30 cellular contexts compared by ENCODE assay signal in the genomic region with DNA sequence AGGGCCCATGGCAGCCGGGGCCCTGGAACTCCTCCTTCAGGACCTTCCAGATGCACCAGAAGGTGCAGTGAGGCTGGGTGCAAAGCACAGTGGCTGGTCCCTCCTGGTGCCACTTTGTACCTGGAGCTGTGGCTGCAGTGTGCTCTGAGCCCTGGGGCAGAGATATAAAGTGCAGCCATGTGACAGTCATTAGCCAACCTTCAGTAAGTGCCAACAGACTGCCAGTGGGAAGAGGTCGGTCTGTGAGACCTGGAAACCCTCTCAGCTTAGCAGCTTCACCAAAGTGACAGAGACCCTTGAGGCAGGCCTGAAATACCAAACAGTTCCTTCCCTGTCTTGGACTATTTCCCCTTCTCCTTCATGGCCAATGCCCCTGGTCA. TPM values are rescaled to one million over a fixed set of nuclear protein-coding genes. Genes with fewer than 3 reads are reported as not detected.
DNase-seq lines count a peak whose midpoint lies in the region; ATAC-seq, FAIRE-seq and TF ChIP-seq lines count a peak whose summit lies in the region.
"Had no signal": no experiment of that assay in that cellular context is flagged by ENCODE, and none has a peak within 500 bp of the region (broad histone marks: within the 10 kb centered on the region; RNA-seq: fewer than 3 reads in every experiment).

No MANE protein-coding gene starts in this region.

- no peak for TF ChIP-seq EP300 in H1 (IDR thresholded peaks at IDR 0.05; ENCODE audit: borderline replicate concordance in 1 of 2, low read depth in 2 of 2, low read length in 2 of 2)

- no peaks in the 10 kb centered on the region for H3F3A ChIP-seq in smooth muscle cell (ENCODE audit: low read depth)

- no peaks in the 10 kb centered on the region for H3K79me1 ChIP-seq in H1 (ENCODE audit: low read depth, low read length)

- H3K4me2 ChIP-seq in BLaER1 treated with 17β-estradiol and CSF1 and Interleukin-3, amounts not matched to agents 10 nM and 100 nM = peak overlapping the region in 6 of 11 experiments; percentile 24 to 63 (median 38); a peak in 9 of 22 replicates
- H3K4me2 ChIP-seq in H1 (ENCODE audit: insufficient read depth in 1 of 2, low read depth in 2 of 2, low read length in 2 of 2) = no peak overlapping the region
- peak overlapping the region; percentile 25 for H3K4me2 ChIP-seq in smooth muscle cell
- H3K4me2 ChIP-seq: A549 had no signal

- H2AFZ ChIP-seq in H1 (ENCODE audit: low read length) = no peak overlapping the region
- no peak overlapping the region for H2AFZ ChIP-seq in smooth muscle cell (ENCODE audit: low read depth)

- H3K27me3 Mint-ChIP-seq in activated T-helper 17 cell treated with anti-CD3 and anti-CD28 coated beads, Interleukin-2, amount 50 U/mL, for 72 hours = peaks cover 12% of the 10 kb centered on the region
- H3K27me3 Mint-ChIP-seq: activated B cell treated with CpG ODN at 0.5 μM for 24 hours; activated CD4-positive, alpha-beta memory T cell treated with anti-CD3 and anti-CD28 coated beads for 36 hours had no signal

- no peak overlapping the region for H2AK5ac ChIP-seq in H1 (ENCODE audit: low read depth, low read length)

- POLR2A ChIA-PET in H1 (lab: Charles Lee; ENCODE audit: partially characterized antibody) = no interaction called here

- H3K36me3 ChIP-seq in BLaER1 treated with 17β-estradiol and CSF1 and Interleukin-3, amounts not matched to agents 10 nM and 100 nM = no peaks in the 10 kb centered on the region
- no peaks in the 10 kb centered on the region for H3K36me3 ChIP-seq in H1 (ENCODE audit: control insufficient read depth in 2 of 4, insufficient read depth in 4 of 4, low read length in 3 of 4)
- H3K36me3 ChIP-seq in left lung = no peaks in the 10 kb centered on the region
- H3K36me3 ChIP-seq in smooth muscle cell (ENCODE audit: low read depth) = no peaks in the 10 kb centered on the region
- H3K36me3 ChIP-seq: pancreas, stomach had no signal

- H3K9me3 Mint-ChIP-seq in activated T-helper 17 cell treated with anti-CD3 and anti-CD28 coated beads, Interleukin-2, amount 50 U/mL, for 72 hours = peaks cover 4% of the 10 kb centered on the region

- DNase-seq in H1 (ENCODE audit: low read depth in 1 of 2, low spot score in 2 of 2) = no peak
- DNase-seq in left lung = no peak
- no peak for DNase-seq in smooth muscle cell (lab: John Stamatoyannopoulos, UW; ENCODE audit: unreplicated experiment)
- no peak for DNase-seq in NCI-H1417 (lab: John Stamatoyannopoulos, UW)
- no peak for DNase-seq in stimulated activated CD4-positive, alpha-beta T cell treated with anti-CD3 and anti-CD28 coated beads, Interleukin-12 subunit alpha, Interleukin-12 subunit beta, amount 100 ng/mL, for 4 hours
- DNase-seq in germinal center (ENCODE audit: low spot score) = no peak
- DNase-seq: activated B cell treated with CpG ODN at 0.5 μM for 24 hours; activated CD4-positive, alpha-beta memory T cell treated with anti-CD3 and anti-CD28 coated beads for 36 hours; activated naive CD4-positive, alpha-beta T cell treated with Interleukin-2 at 50 U/mL for 16 hours; anterior cingulate cortex; C1 segment of cervical spinal cord; Karpas-422; natural killer cell; NCI-H1048; NCI-H2029 treated with DMSO at 0.1 percent for 48 hours; NCI-H446; NK-92 treated with Interleukin-12 subunit alpha and Interleukin-12 subunit beta, amount 100 ng/mL, for 24 hours; pancreas; small intestine; stimulated activated CD4-positive, alpha-beta T cell treated with anti-CD3 and anti-CD28 coated beads, Interleukin-4, amount 100 ng/mL, for 24 hours; stomach; T-helper 9 cell had no signal

- H3K27me3 ChIP-seq in BLaER1 treated with 17β-estradiol and CSF1 and Interleukin-3, amounts not matched to agents 10 nM and 100 nM = no peaks in the 10 kb centered on the region
- H3K27me3 ChIP-seq in H1 (replicated peaks in 1 of 4; ENCODE audit: control insufficient read depth in 3 of 4, extremely low read depth in 1 of 4, insufficient read depth in 3 of 4, low read length in 3 of 4) = no peaks in the 10 kb centered on the region
- H3K27me3 ChIP-seq in left lung = no peaks in the 10 kb centered on the region
- no peaks in the 10 kb centered on the region for H3K27me3 ChIP-seq in smooth muscle cell (ENCODE audit: low read depth)
- H3K27me3 ChIP-seq: pancreas, stomach had no signal

- no peaks in the 10 kb centered on the region for H3K23me2 ChIP-seq in H1 (ENCODE audit: low read depth, low read length)

- intact Hi-C loops in left lung (cut with DNase I) = no loop called here

- no peak overlapping the region for H3K18ac ChIP-seq in H1 (ENCODE audit: extremely low read depth, low read length)

- H2BK15ac ChIP-seq in H1 (ENCODE audit: low read length) = no peak overlapping the region

- TF ChIP-seq RAD21 in H1 (IDR thresholded peaks at IDR 0.05 in 1 of 2, conservative IDR thresholded peaks at IDR 0.05 in 1 of 2; ENCODE audit: low read depth in 2 of 2, low read length in 2 of 2) = no peak

- H2BK20ac ChIP-seq in H1 (ENCODE audit: low read length) = no peak overlapping the region

- H3K4me3 Mint-ChIP-seq in activated T-helper 17 cell treated with anti-CD3 and anti-CD28 coated beads, Interleukin-2, amount 50 U/mL, for 72 hours = no peak overlapping the region
- H3K4me3 Mint-ChIP-seq: activated B cell treated with CpG ODN at 0.5 μM for 24 hours; activated CD4-positive, alpha-beta memory T cell treated with anti-CD3 and anti-CD28 coated beads for 36 hours; natural killer cell had no signal

- H2BK12ac ChIP-seq in H1 (ENCODE audit: low read depth, low read length) = no peak overlapping the region

- CTCF ChIA-PET in H1 (lab: Charles Lee; ENCODE audit: partially characterized antibody) = interaction anchor here (0.8 to 1.7 kb wide), 3 partner anchors 10 to 90 kb away, joined by 3 to 6 read pairs (median 3); no protein-coding TSS in a partner anchor

- H4K8ac ChIP-seq in H1 (ENCODE audit: extremely low read depth, insufficient read depth, low read length) = peak overlapping the region; percentile 88; the same call in 1 of the 2 replicates

- H3K4ac ChIP-seq in H1 (replicated peaks; ENCODE audit: insufficient read length, low read depth, low read length) = no peak overlapping the region

- TF ChIP-seq POLR2A in H1 (IDR thresholded peaks at IDR 0.05; ENCODE audit: control extremely low read depth in 1 of 2, low read depth in 2 of 2, low read length in 2 of 2) = no peak

- no peak overlapping the region for H3K14ac ChIP-seq in H1 (ENCODE audit: insufficient read length)

- H2BK5ac ChIP-seq in H1 (ENCODE audit: low read depth, low read length) = no peak overlapping the region

- peak; percentile 26 for ATAC-seq in left lung
- ATAC-seq in activated T-helper 17 cell treated with anti-CD3 and anti-CD28 coated beads, Interleukin-2, amount 50 U/mL, for 72 hours (replicated peaks) = no peak
- ATAC-seq: A549, HCT116, Panc1 had no signal

- H3K27ac ChIP-seq in BLaER1 treated with 17β-estradiol and CSF1 and Interleukin-3, amounts not matched to agents 10 nM and 100 nM = no peak overlapping the region
- H3K27ac ChIP-seq in H1 (ENCODE audit: low read depth, low read length) = no peak overlapping the region
- peak overlapping the region in 1 of 2 donors; percentile 3 for H3K27ac ChIP-seq in left lung
- H3K27ac ChIP-seq in smooth muscle cell (ENCODE audit: low read depth) = no peak overlapping the region
- H3K27ac ChIP-seq: A549, pancreas, SK-N-MC had no signal

- H3K79me2 ChIP-seq in H1 (ENCODE audit: control insufficient read depth in 1 of 2, insufficient read depth in 2 of 2, low read length in 2 of 2) (no peaks in the 10 kb centered on the region), smooth muscle cell (ENCODE audit: low read depth) (no peaks in the 10 kb centered on the region)

- H2BK120ac ChIP-seq in H1 (replicated peaks; ENCODE audit: low read depth, low read length) = no peak overlapping the region

- no peak overlapping the region for H3K23ac ChIP-seq in H1 (ENCODE audit: insufficient read length)

- no peak overlapping the region for H4K91ac ChIP-seq in H1 (replicated peaks; ENCODE audit: insufficient read length, low read length)

- no peak overlapping the region for H3K4me3 ChIP-seq in BLaER1 treated with 17β-estradiol and CSF1 and Interleukin-3, amounts not matched to agents 10 nM and 100 nM
- H3K4me3 ChIP-seq in H1 (ENCODE audit: extremely low read depth in 1 of 4, insufficient read depth in 2 of 4, low read depth in 3 of 4, low read length in 4 of 4) (no peak overlapping the region), left lung (no peak overlapping the region), smooth muscle cell (no peak overlapping the region)
- H3K4me3 ChIP-seq: A549, pancreas, SK-N-MC, stomach had no signal

- H3K4me1 ChIP-seq in BLaER1 treated with 17β-estradiol and CSF1 and Interleukin-3, amounts not matched to agents 10 nM and 100 nM = peaks cover 0 to 19% (median 11%) of the 10 kb centered on the region in 10 experiments; a peak in 12 of 20 replicates
- H3K4me1 ChIP-seq in H1 (replicated peaks in 1 of 4; ENCODE audit: control insufficient read depth in 3 of 4, insufficient read depth in 4 of 4, low read length in 3 of 4) = no peaks in the 10 kb centered on the region
- no peaks in the 10 kb centered on the region for H3K4me1 ChIP-seq in left lung
- no peaks in the 10 kb centered on the region for H3K4me1 ChIP-seq in smooth muscle cell (ENCODE audit: low read depth)
- H3K4me1 ChIP-seq: A549, pancreas had no signal

- no peak overlapping the region for H3K27ac Mint-ChIP-seq in activated T-helper 17 cell treated with anti-CD3 and anti-CD28 coated beads, Interleukin-2, amount 50 U/mL, for 72 hours
- H3K27ac Mint-ChIP-seq: activated B cell treated with CpG ODN at 0.5 μM for 24 hours; activated CD4-positive, alpha-beta memory T cell treated with anti-CD3 and anti-CD28 coated beads for 36 hours; natural killer cell had no signal

- H3K56ac ChIP-seq in H1 (replicated peaks; ENCODE audit: insufficient read length, low read depth, low read length) = no peak overlapping the region

- TF ChIP-seq CTCF in H1 (IDR thresholded peaks at IDR 0.05; ENCODE audit: control extremely low read depth in 1 of 3, insufficient read depth in 1 of 3, low read depth in 1 of 3, low read length in 3 of 3) = no peak
- TF ChIP-seq CTCF in left lung (IDR thresholded peaks at IDR 0.05) = no peak
- TF ChIP-seq CTCF in smooth muscle cell (IDR thresholded peaks at IDR 0.05; ENCODE audit: borderline replicate concordance, insufficient read depth, poor library complexity, severe bottlenecking) = no peak

- FAIRE-seq in H1 (lab: Jason Lieb, UNC) = no peak
- FAIRE-seq: A549, D721Med, HTR-8/SVneo, pancreas, small intestine had no signal

- 81% methylated on average over 2 of the region's 2 CpGs; no CpG with 5 or more reads in 1 of the 2 experiments for WGBS in H1 (ENCODE audit: extremely low coverage in 1 of 2, insufficient coverage in 1 of 2, insufficient read length in 1 of 2, insufficient replicate concordance in 2 of 2, low coverage in 1 of 2, low lambda C conversion rate in 2 of 2, missing lambda C conversion rate in 1 of 2), 2 experiments
- 76% methylated on average over 2 of the region's 2 CpGs for WGBS in smooth muscle cell (ENCODE audit: low lambda C conversion rate)

- H3K4me1 Mint-ChIP-seq in activated T-helper 17 cell treated with anti-CD3 and anti-CD28 coated beads, Interleukin-2, amount 50 U/mL, for 72 hours = no peaks in the 10 kb centered on the region
- H3K4me1 Mint-ChIP-seq: activated B cell treated with CpG ODN at 0.5 μM for 24 hours, natural killer cell had no signal

- no peaks in the 10 kb centered on the region for H4K20me1 ChIP-seq in BLaER1 treated with 17β-estradiol and CSF1 and Interleukin-3, amounts not matched to agents 10 nM and 100 nM
- H4K20me1 ChIP-seq in H1 (replicated peaks in 1 of 2; ENCODE audit: control insufficient read depth in 1 of 2, insufficient read depth in 2 of 2, low read length in 2 of 2) (no peaks in the 10 kb centered on the region), smooth muscle cell (ENCODE audit: low read depth) (no peaks in the 10 kb centered on the region)

- H3K36me3 Mint-ChIP-seq in activated T-helper 17 cell treated with anti-CD3 and anti-CD28 coated beads, Interleukin-2, amount 50 U/mL, for 72 hours (ENCODE audit: low read depth) = no peaks in the 10 kb centered on the region
- H3K36me3 Mint-ChIP-seq: activated CD4-positive, alpha-beta memory T cell treated with anti-CD3 and anti-CD28 coated beads for 36 hours; natural killer cell had no signal

- H3K9ac ChIP-seq in BLaER1 treated with 17β-estradiol and CSF1 and Interleukin-3, amounts not matched to agents 10 nM and 100 nM = no peak overlapping the region
- no peak overlapping the region for H3K9ac ChIP-seq in H1 (replicated peaks in 1 of 4; ENCODE audit: extremely low read depth in 1 of 4, low read depth in 3 of 4, low read length in 3 of 4)
- no peak overlapping the region for H3K9ac ChIP-seq in smooth muscle cell (ENCODE audit: low read depth)

- peaks cover 18 to 23% (median 21%) of the 10 kb centered on the region in 11 experiments for H3K9me3 ChIP-seq in BLaER1 treated with 17β-estradiol and CSF1 and Interleukin-3, amounts not matched to agents 10 nM and 100 nM (replicated peaks in 1 of 11)
- H3K9me3 ChIP-seq in H1 (ENCODE audit: insufficient read depth in 2 of 2, low read depth in 1 of 2, low read length in 1 of 2) = peaks cover 4 to 13% of the 10 kb centered on the region in 2 experiments; a peak in 2 of 4 replicates
- H3K9me3 ChIP-seq in left lung = peaks cover 0 to 12% of the 10 kb centered on the region in 2 donors
- H3K9me3 ChIP-seq in smooth muscle cell (replicated peaks; ENCODE audit: low read depth) = no peaks in the 10 kb centered on the region
- H3K9me3 ChIP-seq: A549, pancreas had no signal

- no peak overlapping the region for H4K5ac ChIP-seq in H1 (ENCODE audit: insufficient read length, low read depth, low read length)

RNA-seq across cellular contexts. Expression of a gene that starts 26.7 kb away (rescaled TPM):
- 0.63 TPM in 1 of 2 replicates, not detected in the other for total RNA-seq in H1 (2021; fragmentation: NEBNext Ultra II Directional; extraction: Animal tissue kit (Norgen Biotek cat#: 25700))
- 1.6 TPM in 2 replicates for polyA plus RNA-seq in H1 (2011; rRNA removed)
- polyA plus RNA-seq in H1 (2011; cell fraction: cytosol; rRNA removed) = 1.3 TPM
- polyA plus RNA-seq in H1 (2011; cell fraction: nucleus; rRNA removed) = 1.5 TPM
- polyA plus RNA-seq in H1 (2012, experiment 1 of 2) = 0.47 to 1.1 TPM (median 0.65 TPM) in 4 replicates
- 0.87 TPM for polyA plus RNA-seq in H1 (2012, experiment 2 of 2)
- 0.28 TPM for polyA plus RNA-seq in H1 (2013, experiment 1 of 2)
- 0.44 TPM for polyA plus RNA-seq in H1 (2013, experiment 2 of 2)
- polyA minus RNA-seq in H1 (2011; rRNA and poly(A)+ RNA removed) = 0.54 and 0.73 TPM in 2 replicates
- polyA minus RNA-seq in H1 (2011; cell fraction: cytosol; rRNA and poly(A)+ RNA removed) = not detected
- polyA minus RNA-seq in H1 (2011; cell fraction: nucleus; rRNA and poly(A)+ RNA removed) = not detected
- 1 to 10 TPM; 1.0 to 1.3 TPM for total RNA-seq in left lung
- 0.18 and 0.22 TPM in 2 replicates for total RNA-seq in smooth muscle cell
- 1.8 and 1.9 TPM in 2 replicates for polyA plus RNA-seq in smooth muscle cell
- total RNA-seq in activated T-helper 17 cell treated with anti-CD3 and anti-CD28 coated beads, Interleukin-2, amount 50 U/mL, for 72 hours = not detected
- total RNA-seq: activated B cell treated with CpG ODN at 0.5 μM for 24 hours; activated CD4-positive, alpha-beta memory T cell treated with anti-CD3 and anti-CD28 coated beads for 36 hours; natural killer cell had no signal

Comparison
In these comparisons a context has a peak if more than half of its experiments do, and no peak if none do; other contexts are left out.
1. H3K4me2 ChIP-seq: peak in BLaER1 treated with 17β-estradiol and CSF1 and Interleukin-3, amounts not matched to agents 10 nM and 100 nM (6 of 11) and smooth muscle cell (single experiment); none in H1 (0 of 2).